Comparison of ENCODE assay signal across 1 cellular context in the genomic region with DNA sequence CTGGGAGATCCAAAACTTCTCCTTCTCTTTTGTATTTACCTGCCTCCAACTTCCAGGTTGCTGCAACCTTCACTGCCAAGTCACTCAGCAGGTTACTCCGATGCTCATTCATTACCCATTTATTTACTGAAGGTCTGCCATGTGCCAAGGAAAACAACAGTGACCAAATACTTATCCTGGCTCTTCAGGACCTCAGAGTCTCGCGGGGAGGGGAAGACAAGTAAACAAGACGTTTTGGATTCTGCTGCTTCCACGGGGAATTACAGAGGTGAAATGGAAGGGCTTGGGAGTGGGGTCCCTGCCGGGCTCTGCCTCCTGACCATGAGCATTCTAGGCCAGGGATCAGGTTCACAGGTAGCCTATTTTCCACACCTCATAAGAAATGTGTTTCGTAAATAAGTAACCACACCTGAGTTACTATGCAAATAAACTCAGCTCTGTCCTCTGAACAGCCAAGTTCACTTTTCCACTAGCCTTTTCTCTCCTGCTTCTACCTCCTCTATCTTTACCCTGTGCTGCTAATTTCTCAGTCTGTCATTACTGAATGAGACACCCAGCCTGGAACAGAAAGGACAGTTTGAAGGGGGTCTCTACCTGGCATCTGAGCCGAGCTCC.
TF ChIP-seq lines count a peak whose summit lies in the region.

No MANE protein-coding gene starts in this region.

TF ChIP-seq in endothelial cell of umbilical vein, 7 proteins besides CTCF, POLR2A, EP300 and RAD21:
- TF ChIP-seq POLR2AphosphoS5 (IDR thresholded peaks at IDR 0.05; ENCODE audit: insufficient read depth, low read depth, low read length), result no peak
- no peak for TF ChIP-seq JUN (IDR thresholded peaks at IDR 0.05; ENCODE audit: borderline replicate concordance, insufficient read depth, insufficient read length, low read depth)
- TF ChIP-seq, protein P1, sequence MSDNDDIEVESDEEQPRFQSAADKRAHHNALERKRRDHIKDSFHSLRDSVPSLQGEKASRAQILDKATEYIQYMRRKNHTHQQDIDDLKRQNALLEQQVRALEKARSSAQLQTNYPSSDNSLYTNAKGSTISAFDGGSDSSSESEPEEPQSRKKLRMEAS (IDR thresholded peaks at IDR 0.05; ENCODE audit: insufficient read depth, insufficient read length), result no peak
- no peak for TF ChIP-seq FOS (IDR thresholded peaks at IDR 0.05; ENCODE audit: borderline replicate concordance, insufficient read depth, low read length)
- TF ChIP-seq MYC (IDR thresholded peaks at IDR 0.05; ENCODE audit: low read depth, low read length), result no peak
- TF ChIP-seq GATA2 (IDR thresholded peaks at IDR 0.05; ENCODE audit: insufficient read depth, insufficient read length, low read depth, low read length), result no peak
- TF ChIP-seq EZH2 (IDR thresholded peaks at IDR 0.05; ENCODE audit: borderline replicate concordance, low read depth, low read length, severe bottlenecking), result no peak
